1 cellular context compared by ENCODE assay signal in the genomic region with DNA sequence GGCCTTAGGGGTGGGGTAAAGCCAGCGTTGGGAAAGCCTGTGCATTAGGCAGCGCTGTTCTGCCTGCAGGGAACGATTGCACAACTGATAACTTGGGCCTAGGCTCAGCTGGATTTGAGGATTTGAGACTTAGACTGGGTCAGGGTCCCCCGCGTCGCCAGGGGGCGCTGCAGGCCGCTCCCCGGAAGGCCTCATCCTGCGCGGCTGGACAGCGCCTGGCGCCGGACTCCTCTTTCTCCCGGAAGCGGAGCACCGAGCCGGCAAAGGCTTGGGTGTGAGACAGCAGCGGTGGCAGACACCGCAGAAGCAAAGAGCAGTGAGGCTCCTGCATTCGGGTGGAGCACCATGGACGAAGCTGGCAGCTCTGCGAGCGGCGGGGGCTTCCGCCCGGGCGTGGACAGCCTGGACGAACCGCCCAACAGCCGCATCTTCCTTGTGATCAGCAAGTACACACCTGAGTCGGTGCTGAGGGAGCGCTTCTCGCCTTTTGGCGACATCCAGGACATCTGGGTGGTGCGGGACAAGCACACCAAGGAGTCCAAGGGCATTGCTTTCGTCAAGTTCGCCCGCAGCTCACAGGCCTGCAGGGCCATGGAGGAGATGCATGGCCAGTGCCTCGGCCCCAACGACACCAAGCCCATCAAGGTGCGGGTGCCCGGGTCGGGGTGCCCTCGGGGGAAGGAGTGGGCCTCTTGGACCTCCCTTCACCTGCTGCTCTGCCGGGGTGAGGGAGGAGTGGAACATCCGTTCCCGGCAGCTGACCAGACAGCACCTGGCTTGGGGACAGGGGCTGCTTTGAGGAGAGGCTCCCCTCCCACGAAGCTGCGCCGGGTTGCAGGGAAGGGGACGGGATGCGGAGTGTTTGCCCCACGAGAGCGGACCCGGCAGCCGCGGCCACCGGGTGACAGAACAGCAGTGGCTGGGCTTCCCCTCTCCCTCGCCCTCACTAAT.
TF ChIP-seq lines count a peak whose summit lies in the region.

A gene with protein sequence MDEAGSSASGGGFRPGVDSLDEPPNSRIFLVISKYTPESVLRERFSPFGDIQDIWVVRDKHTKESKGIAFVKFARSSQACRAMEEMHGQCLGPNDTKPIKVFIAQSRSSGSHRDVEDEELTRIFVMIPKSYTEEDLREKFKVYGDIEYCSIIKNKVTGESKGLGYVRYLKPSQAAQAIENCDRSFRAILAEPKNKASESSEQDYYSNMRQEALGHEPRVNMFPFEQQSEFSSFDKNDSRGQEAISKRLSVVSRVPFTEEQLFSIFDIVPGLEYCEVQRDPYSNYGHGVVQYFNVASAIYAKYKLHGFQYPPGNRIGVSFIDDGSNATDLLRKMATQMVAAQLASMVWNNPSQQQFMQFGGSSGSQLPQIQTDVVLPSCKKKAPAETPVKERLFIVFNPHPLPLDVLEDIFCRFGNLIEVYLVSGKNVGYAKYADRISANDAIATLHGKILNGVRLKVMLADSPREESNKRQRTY (plus strand): TSS at position 236 of the 951 bp plus-strand sequence. CDS start 110 bp downstream, at position 346.

TF ChIP-seq in K562, 482 proteins besides CTCF, POLR2A, EP300 and RAD21 (continued from another document and continues in another):
- TF ChIP-seq PHB (CRISPR knock-in tag; IDR thresholded peaks at IDR 0.05) (no peak), ZNF384 (IDR thresholded peaks at IDR 0.05; ENCODE audit: low read depth, low read length) (0 out of 2 replicates have a peak, but pooled peaks have one; percentile 8), SNIP1 (IDR thresholded peaks at IDR 0.05; ENCODE audit: low read depth) (peak; percentile 89), TAF15 (IDR thresholded peaks at IDR 0.05; ENCODE audit: low read depth, low read length) (no peak), POLR2AphosphoS5 (IDR thresholded peaks at IDR 0.05; ENCODE audit: control insufficient read depth, insufficient read depth, low read depth, low read length) (peak; percentile 86), KLF10 (CRISPR knock-in tag; IDR thresholded peaks at IDR 0.05) (no peak), KDM1A (IDR thresholded peaks at IDR 0.05) (no peak), ZNF143 (CRISPR knock-in tag; IDR thresholded peaks at IDR 0.05) (no peak), MEIS2 (IDR thresholded peaks at IDR 0.05; ENCODE audit: partially characterized antibody) (peak; percentile 34), ZNF75A (CRISPR knock-in tag; IDR thresholded peaks at IDR 0.05) (no peak), HNRNPL (IDR thresholded peaks at IDR 0.05; ENCODE audit: low read depth, low read length) (no peak), ZNF766 (CRISPR knock-in tag; conservative IDR thresholded peaks at IDR 0.05) (peak; percentile 60; the same call in 1 of the 2 replicates), NR2C1 (IDR thresholded peaks at IDR 0.05) (peak; percentile 43; the same call in 1 of the 2 replicates), NR2C1 (tag; IDR thresholded peaks at IDR 0.05) (no peak), NR4A1 (CRISPR knock-in tag; IDR thresholded peaks at IDR 0.05) (no peak), NR4A1 (tag; IDR thresholded peaks at IDR 0.05) (no peak), SIN3B (IDR thresholded peaks at IDR 0.05; ENCODE audit: low read depth) (peak; percentile 71), ZBTB17 (CRISPR knock-in tag; IDR thresholded peaks at IDR 0.05) (peak; percentile 69; the same call in 1 of the 2 replicates), CEBPB (tag; IDR thresholded peaks at IDR 0.05) (peak; percentile 99), NFE2 (IDR thresholded peaks at IDR 0.05; ENCODE audit: low read depth) (peak; percentile 33), POLR2AphosphoS2 (IDR thresholded peaks at IDR 0.05; ENCODE audit: low read length) (no peak), MCM2 (IDR thresholded peaks at IDR 0.05; ENCODE audit: low read depth) (no peak), TCF7L2 (IDR thresholded peaks at IDR 0.05; ENCODE audit: low read depth, low read length) (no peak), MCM3 (IDR thresholded peaks at IDR 0.05) (no peak), HDAC6 (IDR thresholded peaks at IDR 0.05; ENCODE audit: low read depth, low read length) (no peak), DMBX1 (CRISPR knock-in tag; IDR thresholded peaks at IDR 0.05; ENCODE audit: borderline replicate concordance) (peak; percentile 48; the same call in 1 of the 2 replicates)
- TF ChIP-seq, protein P1, sequence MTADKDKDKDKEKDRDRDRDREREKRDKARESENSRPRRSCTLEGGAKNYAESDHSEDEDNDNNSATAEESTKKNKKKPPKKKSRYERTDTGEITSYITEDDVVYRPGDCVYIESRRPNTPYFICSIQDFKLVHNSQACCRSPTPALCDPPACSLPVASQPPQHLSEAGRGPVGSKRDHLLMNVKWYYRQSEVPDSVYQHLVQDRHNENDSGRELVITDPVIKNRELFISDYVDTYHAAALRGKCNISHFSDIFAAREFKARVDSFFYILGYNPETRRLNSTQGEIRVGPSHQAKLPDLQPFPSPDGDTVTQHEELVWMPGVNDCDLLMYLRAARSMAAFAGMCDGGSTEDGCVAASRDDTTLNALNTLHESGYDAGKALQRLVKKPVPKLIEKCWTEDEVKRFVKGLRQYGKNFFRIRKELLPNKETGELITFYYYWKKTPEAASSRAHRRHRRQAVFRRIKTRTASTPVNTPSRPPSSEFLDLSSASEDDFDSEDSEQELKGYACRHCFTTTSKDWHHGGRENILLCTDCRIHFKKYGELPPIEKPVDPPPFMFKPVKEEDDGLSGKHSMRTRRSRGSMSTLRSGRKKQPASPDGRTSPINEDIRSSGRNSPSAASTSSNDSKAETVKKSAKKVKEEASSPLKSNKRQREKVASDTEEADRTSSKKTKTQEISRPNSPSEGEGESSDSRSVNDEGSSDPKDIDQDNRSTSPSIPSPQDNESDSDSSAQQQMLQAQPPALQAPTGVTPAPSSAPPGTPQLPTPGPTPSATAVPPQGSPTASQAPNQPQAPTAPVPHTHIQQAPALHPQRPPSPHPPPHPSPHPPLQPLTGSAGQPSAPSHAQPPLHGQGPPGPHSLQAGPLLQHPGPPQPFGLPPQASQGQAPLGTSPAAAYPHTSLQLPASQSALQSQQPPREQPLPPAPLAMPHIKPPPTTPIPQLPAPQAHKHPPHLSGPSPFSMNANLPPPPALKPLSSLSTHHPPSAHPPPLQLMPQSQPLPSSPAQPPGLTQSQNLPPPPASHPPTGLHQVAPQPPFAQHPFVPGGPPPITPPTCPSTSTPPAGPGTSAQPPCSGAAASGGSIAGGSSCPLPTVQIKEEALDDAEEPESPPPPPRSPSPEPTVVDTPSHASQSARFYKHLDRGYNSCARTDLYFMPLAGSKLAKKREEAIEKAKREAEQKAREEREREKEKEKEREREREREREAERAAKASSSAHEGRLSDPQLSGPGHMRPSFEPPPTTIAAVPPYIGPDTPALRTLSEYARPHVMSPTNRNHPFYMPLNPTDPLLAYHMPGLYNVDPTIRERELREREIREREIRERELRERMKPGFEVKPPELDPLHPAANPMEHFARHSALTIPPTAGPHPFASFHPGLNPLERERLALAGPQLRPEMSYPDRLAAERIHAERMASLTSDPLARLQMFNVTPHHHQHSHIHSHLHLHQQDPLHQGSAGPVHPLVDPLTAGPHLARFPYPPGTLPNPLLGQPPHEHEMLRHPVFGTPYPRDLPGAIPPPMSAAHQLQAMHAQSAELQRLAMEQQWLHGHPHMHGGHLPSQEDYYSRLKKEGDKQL (CRISPR knock-in tag; IDR thresholded peaks at IDR 0.05; ENCODE audit: borderline replicate concordance), result peak; percentile 91; the same call in 1 of the 2 replicates
- TF ChIP-seq, protein P2, sequence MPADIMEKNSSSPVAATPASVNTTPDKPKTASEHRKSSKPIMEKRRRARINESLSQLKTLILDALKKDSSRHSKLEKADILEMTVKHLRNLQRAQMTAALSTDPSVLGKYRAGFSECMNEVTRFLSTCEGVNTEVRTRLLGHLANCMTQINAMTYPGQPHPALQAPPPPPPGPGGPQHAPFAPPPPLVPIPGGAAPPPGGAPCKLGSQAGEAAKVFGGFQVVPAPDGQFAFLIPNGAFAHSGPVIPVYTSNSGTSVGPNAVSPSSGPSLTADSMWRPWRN (IDR thresholded peaks at IDR 0.05; ENCODE audit: low read depth), result no peak
- TF ChIP-seq, protein P3, sequence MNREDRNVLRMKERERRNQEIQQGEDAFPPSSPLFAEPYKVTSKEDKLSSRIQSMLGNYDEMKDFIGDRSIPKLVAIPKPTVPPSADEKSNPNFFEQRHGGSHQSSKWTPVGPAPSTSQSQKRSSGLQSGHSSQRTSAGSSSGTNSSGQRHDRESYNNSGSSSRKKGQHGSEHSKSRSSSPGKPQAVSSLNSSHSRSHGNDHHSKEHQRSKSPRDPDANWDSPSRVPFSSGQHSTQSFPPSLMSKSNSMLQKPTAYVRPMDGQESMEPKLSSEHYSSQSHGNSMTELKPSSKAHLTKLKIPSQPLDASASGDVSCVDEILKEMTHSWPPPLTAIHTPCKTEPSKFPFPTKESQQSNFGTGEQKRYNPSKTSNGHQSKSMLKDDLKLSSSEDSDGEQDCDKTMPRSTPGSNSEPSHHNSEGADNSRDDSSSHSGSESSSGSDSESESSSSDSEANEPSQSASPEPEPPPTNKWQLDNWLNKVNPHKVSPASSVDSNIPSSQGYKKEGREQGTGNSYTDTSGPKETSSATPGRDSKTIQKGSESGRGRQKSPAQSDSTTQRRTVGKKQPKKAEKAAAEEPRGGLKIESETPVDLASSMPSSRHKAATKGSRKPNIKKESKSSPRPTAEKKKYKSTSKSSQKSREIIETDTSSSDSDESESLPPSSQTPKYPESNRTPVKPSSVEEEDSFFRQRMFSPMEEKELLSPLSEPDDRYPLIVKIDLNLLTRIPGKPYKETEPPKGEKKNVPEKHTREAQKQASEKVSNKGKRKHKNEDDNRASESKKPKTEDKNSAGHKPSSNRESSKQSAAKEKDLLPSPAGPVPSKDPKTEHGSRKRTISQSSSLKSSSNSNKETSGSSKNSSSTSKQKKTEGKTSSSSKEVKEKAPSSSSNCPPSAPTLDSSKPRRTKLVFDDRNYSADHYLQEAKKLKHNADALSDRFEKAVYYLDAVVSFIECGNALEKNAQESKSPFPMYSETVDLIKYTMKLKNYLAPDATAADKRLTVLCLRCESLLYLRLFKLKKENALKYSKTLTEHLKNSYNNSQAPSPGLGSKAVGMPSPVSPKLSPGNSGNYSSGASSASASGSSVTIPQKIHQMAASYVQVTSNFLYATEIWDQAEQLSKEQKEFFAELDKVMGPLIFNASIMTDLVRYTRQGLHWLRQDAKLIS (CRISPR knock-in tag; IDR thresholded peaks at IDR 0.05), result 0 out of 2 replicates have a peak, but pooled peaks have one; percentile 79
- TF ChIP-seq, protein P4, sequence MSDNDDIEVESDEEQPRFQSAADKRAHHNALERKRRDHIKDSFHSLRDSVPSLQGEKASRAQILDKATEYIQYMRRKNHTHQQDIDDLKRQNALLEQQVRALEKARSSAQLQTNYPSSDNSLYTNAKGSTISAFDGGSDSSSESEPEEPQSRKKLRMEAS (CRISPR knock-in tag; IDR thresholded peaks at IDR 0.05), result peak; percentile 35; the same call in 1 of the 2 replicates
- TF ChIP-seq, protein P5, sequence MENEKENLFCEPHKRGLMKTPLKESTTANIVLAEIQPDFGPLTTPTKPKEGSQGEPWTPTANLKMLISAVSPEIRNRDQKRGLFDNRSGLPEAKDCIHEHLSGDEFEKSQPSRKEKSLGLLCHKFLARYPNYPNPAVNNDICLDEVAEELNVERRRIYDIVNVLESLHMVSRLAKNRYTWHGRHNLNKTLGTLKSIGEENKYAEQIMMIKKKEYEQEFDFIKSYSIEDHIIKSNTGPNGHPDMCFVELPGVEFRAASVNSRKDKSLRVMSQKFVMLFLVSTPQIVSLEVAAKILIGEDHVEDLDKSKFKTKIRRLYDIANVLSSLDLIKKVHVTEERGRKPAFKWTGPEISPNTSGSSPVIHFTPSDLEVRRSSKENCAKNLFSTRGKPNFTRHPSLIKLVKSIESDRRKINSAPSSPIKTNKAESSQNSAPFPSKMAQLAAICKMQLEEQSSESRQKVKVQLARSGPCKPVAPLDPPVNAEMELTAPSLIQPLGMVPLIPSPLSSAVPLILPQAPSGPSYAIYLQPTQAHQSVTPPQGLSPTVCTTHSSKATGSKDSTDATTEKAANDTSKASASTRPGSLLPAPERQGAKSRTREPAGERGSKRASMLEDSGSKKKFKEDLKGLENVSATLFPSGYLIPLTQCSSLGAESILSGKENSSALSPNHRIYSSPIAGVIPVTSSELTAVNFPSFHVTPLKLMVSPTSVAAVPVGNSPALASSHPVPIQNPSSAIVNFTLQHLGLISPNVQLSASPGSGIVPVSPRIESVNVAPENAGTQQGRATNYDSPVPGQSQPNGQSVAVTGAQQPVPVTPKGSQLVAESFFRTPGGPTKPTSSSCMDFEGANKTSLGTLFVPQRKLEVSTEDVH (IDR thresholded peaks at IDR 0.05; ENCODE audit: low read depth, partially characterized antibody), result peak; percentile 91
- TF ChIP-seq, protein P6, sequence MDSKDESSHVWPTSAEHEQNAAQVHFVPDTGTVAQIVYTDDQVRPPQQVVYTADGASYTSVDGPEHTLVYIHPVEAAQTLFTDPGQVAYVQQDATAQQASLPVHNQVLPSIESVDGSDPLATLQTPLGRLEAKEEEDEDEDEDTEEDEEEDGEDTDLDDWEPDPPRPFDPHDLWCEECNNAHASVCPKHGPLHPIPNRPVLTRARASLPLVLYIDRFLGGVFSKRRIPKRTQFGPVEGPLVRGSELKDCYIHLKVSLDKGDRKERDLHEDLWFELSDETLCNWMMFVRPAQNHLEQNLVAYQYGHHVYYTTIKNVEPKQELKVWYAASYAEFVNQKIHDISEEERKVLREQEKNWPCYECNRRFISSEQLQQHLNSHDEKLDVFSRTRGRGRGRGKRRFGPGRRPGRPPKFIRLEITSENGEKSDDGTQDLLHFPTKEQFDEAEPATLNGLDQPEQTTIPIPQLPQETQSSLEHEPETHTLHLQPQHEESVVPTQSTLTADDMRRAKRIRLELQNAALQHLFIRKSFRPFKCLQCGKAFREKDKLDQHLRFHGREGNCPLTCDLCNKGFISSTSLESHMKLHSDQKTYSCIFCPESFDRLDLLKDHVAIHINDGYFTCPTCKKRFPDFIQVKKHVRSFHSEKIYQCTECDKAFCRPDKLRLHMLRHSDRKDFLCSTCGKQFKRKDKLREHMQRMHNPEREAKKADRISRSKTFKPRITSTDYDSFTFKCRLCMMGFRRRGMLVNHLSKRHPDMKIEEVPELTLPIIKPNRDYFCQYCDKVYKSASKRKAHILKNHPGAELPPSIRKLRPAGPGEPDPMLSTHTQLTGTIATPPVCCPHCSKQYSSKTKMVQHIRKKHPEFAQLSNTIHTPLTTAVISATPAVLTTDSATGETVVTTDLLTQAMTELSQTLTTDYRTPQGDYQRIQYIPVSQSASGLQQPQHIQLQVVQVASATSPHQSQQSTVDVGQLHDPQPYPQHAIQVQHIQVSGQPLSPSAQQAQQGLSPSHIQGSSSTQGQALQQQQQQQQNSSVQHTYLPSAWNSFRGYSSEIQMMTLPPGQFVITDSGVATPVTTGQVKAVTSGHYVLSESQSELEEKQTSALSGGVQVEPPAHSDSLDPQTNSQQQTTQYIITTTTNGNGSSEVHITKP (IDR thresholded peaks at IDR 0.05; ENCODE audit: partially characterized antibody), result no peak
- TF ChIP-seq, protein P7, sequence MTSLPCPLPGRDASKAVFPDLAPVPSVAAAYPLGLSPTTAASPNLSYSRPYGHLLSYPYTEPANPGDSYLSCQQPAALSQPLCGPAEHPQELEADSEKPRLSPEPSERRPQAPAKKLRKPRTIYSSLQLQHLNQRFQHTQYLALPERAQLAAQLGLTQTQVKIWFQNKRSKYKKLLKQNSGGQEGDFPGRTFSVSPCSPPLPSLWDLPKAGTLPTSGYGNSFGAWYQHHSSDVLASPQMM (CRISPR knock-in tag; IDR thresholded peaks at IDR 0.05), result no peak
- TF ChIP-seq, protein P8, sequence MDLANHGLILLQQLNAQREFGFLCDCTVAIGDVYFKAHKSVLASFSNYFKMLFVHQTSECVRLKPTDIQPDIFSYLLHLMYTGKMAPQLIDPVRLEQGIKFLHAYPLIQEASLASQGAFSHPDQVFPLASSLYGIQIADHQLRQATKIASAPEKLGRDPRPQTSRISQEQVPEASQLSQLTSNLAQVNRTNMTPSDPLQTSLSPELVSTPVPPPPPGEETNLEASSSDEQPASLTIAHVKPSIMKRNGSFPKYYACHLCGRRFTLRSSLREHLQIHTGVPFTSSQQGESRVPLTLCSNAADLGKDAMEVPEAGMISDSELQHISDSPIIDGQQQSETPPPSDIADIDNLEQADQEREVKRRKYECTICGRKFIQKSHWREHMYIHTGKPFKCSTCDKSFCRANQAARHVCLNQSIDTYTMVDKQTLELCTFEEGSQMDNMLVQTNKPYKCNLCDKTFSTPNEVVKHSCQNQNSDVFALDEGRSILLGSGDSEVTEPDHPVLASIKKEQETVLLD (IDR thresholded peaks at IDR 0.05), result peak; percentile 53; the same call in 1 of the 2 replicates
